ENCODE assay signal across 34 cellular contexts in the genomic region with DNA sequence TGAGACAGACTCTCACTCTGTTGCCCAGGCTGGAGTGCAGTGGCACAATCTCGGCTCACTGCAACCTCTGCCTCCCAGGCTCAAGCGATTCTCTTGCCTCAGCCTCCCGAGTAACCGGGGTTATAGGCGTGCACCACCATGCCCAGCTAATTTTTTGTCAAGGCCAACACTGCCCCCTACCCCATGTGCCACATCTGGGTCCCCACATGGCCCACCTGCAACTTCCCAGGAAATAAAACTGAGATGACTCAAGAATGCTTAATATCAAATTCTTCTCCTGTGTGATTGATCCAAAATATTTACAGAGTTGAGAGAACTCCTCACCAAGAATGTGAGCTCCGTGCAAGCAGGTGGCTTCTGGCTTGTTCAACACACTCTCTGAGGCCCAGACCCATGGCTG.
"Had no signal": no experiment of that assay in that cellular context is flagged by ENCODE, and none has a peak within 500 bp of the region (broad histone marks: within the 10 kb centered on the region; RNA-seq: fewer than 3 reads in every experiment).

No MANE protein-coding gene starts in this region.

- H3K4me3 ChIP-seq: Peyer's patch, SJSA1 had no signal

- ATAC-seq: activated CD8-positive, alpha-beta T cell treated with anti-CD3 and anti-CD28 coated beads for 36 hours; activated T-cell treated with anti-CD3 and anti-CD28 coated beads, Interleukin-2, amount 50 U/mL, for 72 hours; activated T-helper 17 cell treated with anti-CD3 and anti-CD28 coated beads, Interleukin-2, amount 50 U/mL, for 72 hours; SK-N-SH treated with all-trans-retinoic acid at 6 μM for 48 hours had no signal

- H3K36me3 ChIP-seq: brain microvascular endothelial cell, Peyer's patch, SJSA1, WERI-Rb-1 had no signal

- H3K9me3 ChIP-seq: Peyer's patch, SJSA1 had no signal

- DNase-seq: activated CD4-positive, alpha-beta T cell treated with anti-CD3 and anti-CD28 coated beads, Interleukin-2, amount 10 ng/mL, durations not matched to agents 24 days and 14 days; activated CD4-positive, alpha-beta T cell treated with anti-CD3 and anti-CD28 coated beads, Interleukin-2, amount 50 U/mL, for 4 hours; activated CD8-positive, alpha-beta T cell treated with anti-CD3 and anti-CD28 coated beads for 36 hours; activated effector memory CD4-positive, alpha-beta T cell treated with anti-CD3 and anti-CD28 coated beads, Interleukin-2, amount 50 U/mL, for 16 hours; activated naive CD4-positive, alpha-beta T cell; activated naive CD4-positive, alpha-beta T cell treated with anti-CD3 and anti-CD28 coated beads, Interleukin-2, amount 50 U/mL, for 16 hours; activated naive CD8-positive, alpha-beta T cell treated with anti-CD3 and anti-CD28 coated beads for 36 hours; activated T-cell treated with anti-CD3 and anti-CD28 coated beads, Interleukin-2, amount 50 U/mL, for 1 hour; activated T-cell treated with anti-CD3 and anti-CD28 coated beads, Interleukin-2, amount 50 U/mL, for 72 hours; amniotic stem cell; aorta; brain microvascular endothelial cell; central memory CD4-positive, alpha-beta T cell; MM.1S; MV-4-11; NCI-H1092; NCI-H1436 treated with DMSO at 0.1 percent for 48 hours; NCI-H1694 treated with DMSO at 0.1 percent for 48 hours; NCI-H2029; NCI-H510A; NCI-H526; NCI-H748 treated with DMSO at 0.1 percent for 48 hours; NK-92 treated with Interleukin-12 subunit alpha and Interleukin-12 subunit beta, amount 100 ng/mL, for 24 hours; Peyer's patch; RPMI8226; SHP77 treated with DMSO at 0.1 percent for 48 hours; SW 1271; T-helper 1 cell; T-helper 2 cell; T-helper 9 cell; WERI-Rb-1 had no signal

- H3K27ac Mint-ChIP-seq: activated CD4-positive, alpha-beta T cell treated with anti-CD3 and anti-CD28 coated beads, Interleukin-2, amount 10 ng/mL, durations not matched to agents 24 days and 14 days; activated CD8-positive, alpha-beta T cell treated with anti-CD3 and anti-CD28 coated beads for 36 hours; activated naive CD8-positive, alpha-beta T cell treated with anti-CD3 and anti-CD28 coated beads for 36 hours; activated T-cell treated with anti-CD3 and anti-CD28 coated beads, Interleukin-2, amount 50 U/mL, for 72 hours; activated T-helper 17 cell treated with anti-CD3 and anti-CD28 coated beads, Interleukin-2, amount 50 U/mL, for 72 hours had no signal

- H3K9me3 Mint-ChIP-seq: activated CD4-positive, alpha-beta T cell treated with anti-CD3 and anti-CD28 coated beads, Interleukin-2, amount 10 ng/mL, durations not matched to agents 24 days and 14 days; activated CD8-positive, alpha-beta T cell treated with anti-CD3 and anti-CD28 coated beads for 36 hours; activated naive CD8-positive, alpha-beta T cell treated with anti-CD3 and anti-CD28 coated beads for 36 hours; activated T-cell treated with anti-CD3 and anti-CD28 coated beads, Interleukin-2, amount 50 U/mL, for 72 hours; activated T-helper 17 cell treated with anti-CD3 and anti-CD28 coated beads, Interleukin-2, amount 50 U/mL, for 72 hours had no signal

- H3K27me3 Mint-ChIP-seq: activated CD4-positive, alpha-beta T cell treated with anti-CD3 and anti-CD28 coated beads, Interleukin-2, amount 10 ng/mL, durations not matched to agents 24 days and 14 days; activated CD8-positive, alpha-beta T cell treated with anti-CD3 and anti-CD28 coated beads for 36 hours; activated naive CD8-positive, alpha-beta T cell treated with anti-CD3 and anti-CD28 coated beads for 36 hours; activated T-helper 17 cell treated with anti-CD3 and anti-CD28 coated beads, Interleukin-2, amount 50 U/mL, for 72 hours had no signal

- H3K27me3 ChIP-seq: brain microvascular endothelial cell, Peyer's patch, SJSA1 had no signal

- H3K27ac ChIP-seq: brain microvascular endothelial cell, Peyer's patch, SJSA1, WERI-Rb-1 had no signal

- H3K4me3 Mint-ChIP-seq: activated CD4-positive, alpha-beta T cell treated with anti-CD3 and anti-CD28 coated beads, Interleukin-2, amount 10 ng/mL, durations not matched to agents 24 days and 14 days; activated CD8-positive, alpha-beta T cell treated with anti-CD3 and anti-CD28 coated beads for 36 hours; activated naive CD8-positive, alpha-beta T cell treated with anti-CD3 and anti-CD28 coated beads for 36 hours; activated T-cell treated with anti-CD3 and anti-CD28 coated beads, Interleukin-2, amount 50 U/mL, for 72 hours; activated T-helper 17 cell treated with anti-CD3 and anti-CD28 coated beads, Interleukin-2, amount 50 U/mL, for 72 hours had no signal
